Comparison of ENCODE assay signal across 9 cellular contexts in genomic region chr16:87492241-87492635, GRCh38. TPM values are rescaled to one million over a fixed set of nuclear protein-coding genes. Genes with fewer than 3 reads are reported as not detected.
A peak's percentile ranks its signal among the peaks of the same experiment; 100 is the strongest.
DNase-seq lines count a peak whose midpoint lies in the region; ATAC-seq and TF ChIP-seq lines count a peak whose summit lies in the region.
"Had no signal": no experiment of that assay in that cellular context is flagged by ENCODE, and none has a peak within 500 bp of the region (broad histone marks: within the 10 kb centered on the region; RNA-seq: fewer than 3 reads in every experiment).

No MANE protein-coding gene starts in this region.

- intact Hi-C loops in Panc1 (cut with micrococcal nuclease; ENCODE audit: unreplicated experiment) (no loop called here), esophagus squamous epithelium (cut with DNase I) (no loop called here)

- H3K4me1 ChIP-seq in ES-I3 (ENCODE audit: insufficient read depth, low read length) = peaks cover 2% of the 10 kb centered on the region; the same call in 1 of the 2 replicates
- peaks cover 13% of the 10 kb centered on the region for H3K4me1 ChIP-seq in Panc1 (ENCODE audit: control insufficient read depth, insufficient read depth, low read length)
- H3K4me1 ChIP-seq in esophagus squamous epithelium = peaks cover 34 to 56% (median 45%) of the 10 kb centered on the region in 3 donors
- H3K4me1 ChIP-seq in rectal smooth muscle tissue (ENCODE audit: control insufficient read depth, insufficient read depth, low read length) = peaks cover 20% of the 10 kb centered on the region

- TF ChIP-seq CTCF in Panc1 (IDR thresholded peaks at IDR 0.05) = no peak
- no peak for TF ChIP-seq CTCF in esophagus squamous epithelium (IDR thresholded peaks at IDR 0.05)

- POLR2A ChIA-PET in Panc1 (lab: Charles Lee) = no interaction called here

- CTCF ChIA-PET in Panc1 (lab: Charles Lee) = no interaction called here

- WGBS in esophagus squamous epithelium, 2 donors = no CpG with 5 or more reads among the region's 88 CpGs

- no peak for TF ChIP-seq POLR2A in esophagus squamous epithelium (IDR thresholded peaks at IDR 0.05)

- H3K9ac ChIP-seq in ES-I3 (ENCODE audit: low read depth, low read length) (peak overlapping the region; percentile 54), rectal smooth muscle tissue (ENCODE audit: low read length) (no peak overlapping the region)
- H3K9ac ChIP-seq: KMS-11 had no signal

- H3K27ac ChIP-seq in Panc1 (ENCODE audit: low read length) (no peak overlapping the region), esophagus squamous epithelium (peak overlapping the region; percentile 70 to 94 (median 90)), rectal smooth muscle tissue (ENCODE audit: low read depth, low read length) (no peak overlapping the region)
- H3K27ac ChIP-seq: KMS-11 had no signal

- H3K27me3 ChIP-seq in Panc1 (ENCODE audit: control insufficient read depth, insufficient read depth, low read length) (no peaks in the 10 kb centered on the region), esophagus squamous epithelium (no peaks in the 10 kb centered on the region), rectal smooth muscle tissue (ENCODE audit: control insufficient read depth, insufficient read depth, low read length) (no peaks in the 10 kb centered on the region)

- in situ Hi-C loops in Panc1 (cut with HindIII; ENCODE audit: low pct_unique_long_range_greater_than_20kb, low sequenced_read_pairs) = no loop called here

- H3K4me3 ChIP-seq in Panc1 (ENCODE audit: low read depth in 2 of 2, low read length in 2 of 2) (peak overlapping the region; percentile 55 to 70; a peak in 3 of 4 replicates), esophagus squamous epithelium (peak overlapping the region; percentile 40 to 75 (median 56)), rectal smooth muscle tissue (ENCODE audit: low read length) (peak overlapping the region; percentile 56)

- no peak for ATAC-seq in Panc1
- no peak for ATAC-seq in GM19455 (IDR thresholded peaks at IDR 0.05; ENCODE audit: unreplicated experiment)
- no peak for ATAC-seq in activated CD4-positive, CD25-positive, alpha-beta regulatory T cell treated with anti-CD3 and anti-CD28 coated beads, Interleukin-2, amount 50 U/mL, for 24 hours

- no peaks in the 10 kb centered on the region for H3K36me3 ChIP-seq in ES-I3 (ENCODE audit: insufficient read depth, low read length)
- no peaks in the 10 kb centered on the region; the same call in 1 of the 2 replicates for H3K36me3 ChIP-seq in Panc1 (ENCODE audit: control insufficient read depth, insufficient read depth, low read length)
- H3K36me3 ChIP-seq in esophagus squamous epithelium = no peaks in the 10 kb centered on the region
- no peaks in the 10 kb centered on the region for H3K36me3 ChIP-seq in rectal smooth muscle tissue (ENCODE audit: control insufficient read depth, insufficient read depth, low read length)

- H3K9me3 ChIP-seq in ES-I3 (ENCODE audit: control insufficient read depth, insufficient read depth, low read length) (no peaks in the 10 kb centered on the region), Panc1 (ENCODE audit: control insufficient read depth, insufficient read depth, low read depth, low read length) (no peaks in the 10 kb centered on the region), esophagus squamous epithelium (no peaks in the 10 kb centered on the region)

- DNase-seq in Panc1 (ENCODE audit: low read depth, low spot score) = no peak
- no peak for DNase-seq in esophagus squamous epithelium (lab: John Stamatoyannopoulos, UW)
- no peak for DNase-seq in AG08396 (ENCODE audit: low spot score)
- no peak for DNase-seq in LoVo (ENCODE audit: low spot score)

- no TSS peak for BruUV-seq in Panc1 (replicated peaks; lab: Mats Ljungman, UMichigan)

RNA-seq across cellular contexts. Expression of gene ZCCHC14, which starts 0.6 kb away (rescaled TPM):
- 35.0 TPM for total RNA-seq in Panc1 (2021; ENCODE audit: unreplicated experiment)
- 20.3 TPM for polyA plus RNA-seq in Panc1 (2012; ENCODE audit: insufficient read length)
- 10 to 100 TPM in 3 of 4 donors, 1 to 10 TPM in 1; 8.3 to 19.6 (median 14.7) TPM for total RNA-seq in esophagus squamous epithelium

Comparison
In these comparisons a context has a peak if more than half of its experiments do, and no peak if none do; other contexts are left out.
1. H3K27ac ChIP-seq: peak in esophagus squamous epithelium (4 of 4); none in Panc1 (single experiment) and rectal smooth muscle tissue (single experiment).
2. Peak in every context shown above with its lines, with median percentiles within 50 percentile points of each other: H3K4me3 ChIP-seq.